Comparison of ENCODE assay signal across 1 cellular context in the genomic region with DNA sequence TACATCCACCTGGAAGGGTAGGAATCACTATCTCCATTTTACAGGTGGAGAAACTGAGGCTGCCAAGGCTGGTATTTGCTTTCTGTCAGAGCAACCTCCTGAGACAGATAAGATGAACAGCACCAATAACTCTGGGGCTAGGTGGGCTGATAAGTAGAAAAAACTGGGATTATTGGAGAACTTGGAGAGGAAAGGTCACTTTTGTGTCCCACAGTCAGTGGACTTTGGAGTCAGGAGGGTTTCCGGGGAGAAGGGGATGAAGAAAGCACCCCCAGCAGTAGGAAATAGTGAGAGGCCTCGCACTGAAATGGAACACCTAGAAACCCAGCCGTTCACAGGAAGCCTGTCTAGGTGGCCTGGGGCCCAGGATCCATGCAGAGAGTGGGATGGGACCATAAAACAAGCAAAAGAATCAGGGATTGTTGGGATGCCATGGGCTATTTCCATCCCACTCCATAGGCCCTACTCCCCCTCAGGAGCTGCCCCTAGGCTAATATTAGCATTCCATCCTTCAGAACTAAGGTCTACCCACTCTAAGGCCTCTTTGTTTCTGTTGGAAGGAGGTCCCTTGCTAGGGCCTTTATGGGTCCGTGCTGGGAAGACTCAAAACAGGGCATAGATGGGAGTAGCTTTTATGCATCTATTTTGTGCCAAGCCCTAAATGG.
TF ChIP-seq lines count a peak whose summit lies in the region.

No MANE protein-coding gene starts in this region.

TF ChIP-seq in GM12878, 131 proteins besides CTCF, POLR2A, EP300 and RAD21:
- no peak for TF ChIP-seq HDAC6 (IDR thresholded peaks at IDR 0.05; ENCODE audit: unreplicated experiment)
- TF ChIP-seq IKZF2 (IDR thresholded peaks at IDR 0.05) = no peak
- no peak for TF ChIP-seq RUNX3 (IDR thresholded peaks at IDR 0.05; ENCODE audit: low read length)
- TF ChIP-seq, protein P1, sequence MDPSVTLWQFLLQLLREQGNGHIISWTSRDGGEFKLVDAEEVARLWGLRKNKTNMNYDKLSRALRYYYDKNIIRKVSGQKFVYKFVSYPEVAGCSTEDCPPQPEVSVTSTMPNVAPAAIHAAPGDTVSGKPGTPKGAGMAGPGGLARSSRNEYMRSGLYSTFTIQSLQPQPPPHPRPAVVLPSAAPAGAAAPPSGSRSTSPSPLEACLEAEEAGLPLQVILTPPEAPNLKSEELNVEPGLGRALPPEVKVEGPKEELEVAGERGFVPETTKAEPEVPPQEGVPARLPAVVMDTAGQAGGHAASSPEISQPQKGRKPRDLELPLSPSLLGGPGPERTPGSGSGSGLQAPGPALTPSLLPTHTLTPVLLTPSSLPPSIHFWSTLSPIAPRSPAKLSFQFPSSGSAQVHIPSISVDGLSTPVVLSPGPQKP (IDR thresholded peaks at IDR 0.05; ENCODE audit: low read depth, low read length) = no peak
- TF ChIP-seq POU2F2 (IDR thresholded peaks at IDR 0.05; ENCODE audit: borderline replicate concordance, low read depth, low read length) = no peak
- no peak for TF ChIP-seq HDGF (IDR thresholded peaks at IDR 0.05)
- no peak for TF ChIP-seq NR2C1 (IDR thresholded peaks at IDR 0.05)
- no peak for TF ChIP-seq DPF2 (IDR thresholded peaks at IDR 0.05)
- TF ChIP-seq, protein P2, sequence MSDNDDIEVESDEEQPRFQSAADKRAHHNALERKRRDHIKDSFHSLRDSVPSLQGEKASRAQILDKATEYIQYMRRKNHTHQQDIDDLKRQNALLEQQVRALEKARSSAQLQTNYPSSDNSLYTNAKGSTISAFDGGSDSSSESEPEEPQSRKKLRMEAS (IDR thresholded peaks at IDR 0.05; ENCODE audit: low read depth, low read length) = no peak
- no peak for TF ChIP-seq MYC (IDR thresholded peaks at IDR 0.05; ENCODE audit: insufficient read depth, insufficient read length, insufficient replicate concordance, low read length, severe bottlenecking)
- TF ChIP-seq MEF2B (IDR thresholded peaks at IDR 0.05; ENCODE audit: partially characterized antibody, poor library complexity, severe bottlenecking) = no peak
- TF ChIP-seq CREM (IDR thresholded peaks at IDR 0.05; ENCODE audit: low read depth) = no peak
- no peak for TF ChIP-seq SMAD1 (IDR thresholded peaks at IDR 0.05; ENCODE audit: low read depth, partially characterized antibody)
- TF ChIP-seq, protein P3, sequence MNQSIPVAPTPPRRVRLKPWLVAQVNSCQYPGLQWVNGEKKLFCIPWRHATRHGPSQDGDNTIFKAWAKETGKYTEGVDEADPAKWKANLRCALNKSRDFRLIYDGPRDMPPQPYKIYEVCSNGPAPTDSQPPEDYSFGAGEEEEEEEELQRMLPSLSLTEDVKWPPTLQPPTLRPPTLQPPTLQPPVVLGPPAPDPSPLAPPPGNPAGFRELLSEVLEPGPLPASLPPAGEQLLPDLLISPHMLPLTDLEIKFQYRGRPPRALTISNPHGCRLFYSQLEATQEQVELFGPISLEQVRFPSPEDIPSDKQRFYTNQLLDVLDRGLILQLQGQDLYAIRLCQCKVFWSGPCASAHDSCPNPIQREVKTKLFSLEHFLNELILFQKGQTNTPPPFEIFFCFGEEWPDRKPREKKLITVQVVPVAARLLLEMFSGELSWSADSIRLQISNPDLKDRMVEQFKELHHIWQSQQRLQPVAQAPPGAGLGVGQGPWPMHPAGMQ (IDR thresholded peaks at IDR 0.05; ENCODE audit: borderline replicate concordance) = no peak
- TF ChIP-seq KAT2A (conservative IDR thresholded peaks at IDR 0.05; ENCODE audit: control insufficient read depth, low read depth, low read length) = no peak
- no peak for TF ChIP-seq BCL11A (IDR thresholded peaks at IDR 0.05; ENCODE audit: low read depth, low read length)
- TF ChIP-seq IRF4 (IDR thresholded peaks at IDR 0.05; ENCODE audit: low read depth, low read length) = no peak
- TF ChIP-seq, protein P4, sequence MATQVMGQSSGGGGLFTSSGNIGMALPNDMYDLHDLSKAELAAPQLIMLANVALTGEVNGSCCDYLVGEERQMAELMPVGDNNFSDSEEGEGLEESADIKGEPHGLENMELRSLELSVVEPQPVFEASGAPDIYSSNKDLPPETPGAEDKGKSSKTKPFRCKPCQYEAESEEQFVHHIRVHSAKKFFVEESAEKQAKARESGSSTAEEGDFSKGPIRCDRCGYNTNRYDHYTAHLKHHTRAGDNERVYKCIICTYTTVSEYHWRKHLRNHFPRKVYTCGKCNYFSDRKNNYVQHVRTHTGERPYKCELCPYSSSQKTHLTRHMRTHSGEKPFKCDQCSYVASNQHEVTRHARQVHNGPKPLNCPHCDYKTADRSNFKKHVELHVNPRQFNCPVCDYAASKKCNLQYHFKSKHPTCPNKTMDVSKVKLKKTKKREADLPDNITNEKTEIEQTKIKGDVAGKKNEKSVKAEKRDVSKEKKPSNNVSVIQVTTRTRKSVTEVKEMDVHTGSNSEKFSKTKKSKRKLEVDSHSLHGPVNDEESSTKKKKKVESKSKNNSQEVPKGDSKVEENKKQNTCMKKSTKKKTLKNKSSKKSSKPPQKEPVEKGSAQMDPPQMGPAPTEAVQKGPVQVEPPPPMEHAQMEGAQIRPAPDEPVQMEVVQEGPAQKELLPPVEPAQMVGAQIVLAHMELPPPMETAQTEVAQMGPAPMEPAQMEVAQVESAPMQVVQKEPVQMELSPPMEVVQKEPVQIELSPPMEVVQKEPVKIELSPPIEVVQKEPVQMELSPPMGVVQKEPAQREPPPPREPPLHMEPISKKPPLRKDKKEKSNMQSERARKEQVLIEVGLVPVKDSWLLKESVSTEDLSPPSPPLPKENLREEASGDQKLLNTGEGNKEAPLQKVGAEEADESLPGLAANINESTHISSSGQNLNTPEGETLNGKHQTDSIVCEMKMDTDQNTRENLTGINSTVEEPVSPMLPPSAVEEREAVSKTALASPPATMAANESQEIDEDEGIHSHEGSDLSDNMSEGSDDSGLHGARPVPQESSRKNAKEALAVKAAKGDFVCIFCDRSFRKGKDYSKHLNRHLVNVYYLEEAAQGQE (IDR thresholded peaks at IDR 0.05; ENCODE audit: low read depth, low read length) = no peak
- no peak for TF ChIP-seq JUND (IDR thresholded peaks at IDR 0.05; ENCODE audit: low read depth, low read length)
- no peak for TF ChIP-seq NR2C2 (IDR thresholded peaks at IDR 0.05; ENCODE audit: borderline replicate concordance, control insufficient read depth, insufficient read length, low read depth)
